8 cellular contexts compared by ENCODE assay signal in the genomic region with DNA sequence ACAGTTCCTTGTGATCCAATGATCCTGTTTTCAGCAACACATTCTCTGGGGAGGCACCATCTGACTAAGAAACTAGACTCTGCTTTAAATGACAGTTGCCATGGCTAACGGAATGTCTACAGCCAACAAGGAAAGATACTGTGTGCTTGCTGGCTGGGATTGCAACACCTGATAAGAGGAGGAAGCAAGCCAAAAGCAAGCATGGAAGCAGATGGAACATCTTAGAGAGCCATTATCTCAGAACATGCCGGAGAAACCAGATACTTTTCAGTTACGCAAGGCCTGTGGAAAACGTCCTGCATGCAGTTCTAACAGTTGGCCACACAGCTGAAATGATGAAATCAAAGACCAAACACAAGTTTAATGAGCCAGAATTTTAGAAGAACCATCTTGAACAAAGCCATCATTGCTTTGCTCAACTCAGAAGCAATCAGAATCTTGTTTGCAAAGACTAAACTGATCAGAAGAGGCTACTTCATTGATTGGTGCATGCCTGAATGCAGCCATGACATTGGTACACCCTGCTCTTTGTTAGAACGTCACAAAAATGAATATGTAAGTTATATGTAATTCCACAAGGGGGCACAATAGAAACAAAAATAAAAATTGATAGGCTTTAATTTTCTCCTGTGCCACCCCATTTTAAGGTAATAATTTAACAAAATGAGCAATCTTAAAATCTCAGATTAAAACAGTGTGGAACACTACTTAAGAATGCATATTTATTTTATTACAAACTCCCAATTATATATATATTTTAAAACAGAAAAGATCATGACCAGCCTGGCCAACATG. TPM values are rescaled to one million over a fixed set of nuclear protein-coding genes. Genes with fewer than 3 reads are reported as not detected.
DNase-seq lines count a peak whose midpoint lies in the region; ATAC-seq and TF ChIP-seq lines count a peak whose summit lies in the region.

No MANE protein-coding gene starts in this region.

- H3K36me3 Mint-ChIP-seq in endodermal cell (ENCODE audit: low read depth): no peaks in the 10 kb centered on the region

- H3K9me3 Mint-ChIP-seq in endodermal cell: no peaks in the 10 kb centered on the region

- H3K18ac ChIP-seq in mesendoderm (ENCODE audit: low read length): no peak overlapping the region

- H3K4me2 ChIP-seq in mesendoderm (ENCODE audit: low read length): no peak overlapping the region

- H2BK15ac ChIP-seq in mesendoderm (replicated peaks; ENCODE audit: low read depth): no peak overlapping the region

- no peaks in the 10 kb centered on the region for H3K36me3 ChIP-seq in endodermal cell (ENCODE audit: control insufficient read depth, insufficient read depth, low read length)
- no peaks in the 10 kb centered on the region for H3K36me3 ChIP-seq in mesendoderm (ENCODE audit: control insufficient read depth, insufficient read depth, low read length)

- H3K4me3 ChIP-seq in endodermal cell (ENCODE audit: low read length) (no peak overlapping the region), mesendoderm (ENCODE audit: low read length) (no peak overlapping the region)

- H2AK5ac ChIP-seq in mesendoderm (ENCODE audit: low read length): no peak overlapping the region

- no peaks in the 10 kb centered on the region for H3K79me2 ChIP-seq in mesendoderm (ENCODE audit: control insufficient read depth, insufficient read depth, low read length)

- H3K27me3 Mint-ChIP-seq in endodermal cell (ENCODE audit: insufficient read depth): no peaks in the 10 kb centered on the region

- 64 to 71% methylated on average over 4 to 5 of the region's 5 CpGs for WGBS in endodermal cell (ENCODE audit: insufficient coverage in 1 of 2, insufficient read length in 1 of 2), 2 experiments
- WGBS in mesendoderm (ENCODE audit: extremely low coverage, insufficient coverage, low lambda C conversion rate): no CpG with 5 or more reads among the region's 5 CpGs

- peak overlapping the region; percentile 38 for H3K27ac Mint-ChIP-seq in endodermal cell

- no peak overlapping the region for H3K9ac ChIP-seq in endodermal cell (ENCODE audit: extremely low read depth, low read length, poor library complexity, severe bottlenecking)
- no peak overlapping the region for H3K9ac ChIP-seq in mesendoderm (ENCODE audit: low read length)

- H3K56ac ChIP-seq in mesendoderm (ENCODE audit: low read length): no peak overlapping the region

- no peak overlapping the region for H4K8ac ChIP-seq in mesendoderm (ENCODE audit: low read depth, low read length)

- TF ChIP-seq CTCF in endodermal cell (conservative IDR thresholded peaks at IDR 0.05): peak; percentile 90

- H2BK120ac ChIP-seq in mesendoderm (ENCODE audit: low read depth, low read length): no peak overlapping the region

- peaks cover 5% of the 10 kb centered on the region for H3K4me1 Mint-ChIP-seq in endodermal cell

- H2BK5ac ChIP-seq in mesendoderm (ENCODE audit: low read length): no peak overlapping the region

- no peaks in the 10 kb centered on the region for H3K9me3 ChIP-seq in endodermal cell (ENCODE audit: control insufficient read depth, low read length)

- H3K4me3 Mint-ChIP-seq in endodermal cell: no peak overlapping the region

- H3K27me3 ChIP-seq in endodermal cell (ENCODE audit: control insufficient read depth, insufficient read depth, low read length, poor library complexity, severe bottlenecking): no peaks in the 10 kb centered on the region
- H3K27me3 ChIP-seq in mesendoderm (ENCODE audit: insufficient read depth, low read length, poor library complexity): no peaks in the 10 kb centered on the region

- DNase-seq in stimulated activated naive CD4-positive, alpha-beta T cell (lab: John Stamatoyannopoulos, UW): peak in 5 of 6 experiments; percentile 2 to 67 (median 55)
- DNase-seq in stimulated activated naive CD4-positive, alpha-beta T cell treated with Interleukin-2 at 50 U/mL for 16 hours (lab: John Stamatoyannopoulos, UW): no peak
- peak; percentile 50 for DNase-seq in LoVo (ENCODE audit: low spot score)
- peak; percentile 88 for DNase-seq in SKM-1 (lab: John Stamatoyannopoulos, UW; ENCODE audit: unreplicated experiment)
- peak; percentile 66 for DNase-seq in endodermal cell
- peak; percentile 97 for DNase-seq in mesendoderm
- DNase-seq in ureter (ENCODE audit: low spot score): peak; percentile 70

- H3K4ac ChIP-seq in mesendoderm (ENCODE audit: low read depth, low read length): no peak overlapping the region

- H4K5ac ChIP-seq in mesendoderm (ENCODE audit: low read length): no peak overlapping the region

- H3K4me1 ChIP-seq in endodermal cell (ENCODE audit: control insufficient read depth, insufficient read depth, low read length) (no peaks in the 10 kb centered on the region), mesendoderm (ENCODE audit: control insufficient read depth, low read depth, low read length) (no peaks in the 10 kb centered on the region)

- no peaks in the 10 kb centered on the region for H3K79me1 ChIP-seq in mesendoderm (ENCODE audit: low read length)

- H3K23ac ChIP-seq in mesendoderm (ENCODE audit: low read length): no peak overlapping the region

- H3K27ac ChIP-seq in endodermal cell (ENCODE audit: low read depth, low read length): no peak overlapping the region
- H3K27ac ChIP-seq in mesendoderm (ENCODE audit: low read depth, low read length): no peak overlapping the region

- peak; percentile 78 for ATAC-seq in GM21786 (IDR thresholded peaks at IDR 0.05; ENCODE audit: unreplicated experiment)

RNA-seq across cellular contexts. Expression of a gene that starts 50.8 kb away (rescaled TPM):
- total RNA-seq in endodermal cell: 10 to 100 TPM in 1 of 2 donors, 1 to 10 TPM in 1; 7.0 to 14.3 TPM
- 3.6 TPM for polyA plus RNA-seq in endodermal cell (2013, experiment 1 of 2)
- polyA plus RNA-seq in endodermal cell (2013, experiment 2 of 2): 3.3 TPM
- 2.1 TPM for polyA plus RNA-seq in mesendoderm (2013, experiment 1 of 2)
- polyA plus RNA-seq in mesendoderm (2013, experiment 2 of 2): 2.2 TPM
- 3.6 TPM for total RNA-seq in ureter

RNA-seq across cellular contexts. Expression of a gene that starts 57.9 kb away (rescaled TPM):
- 100 to 1,000 TPM; 133 to 157 TPM for total RNA-seq in endodermal cell
- polyA plus RNA-seq in endodermal cell (2013, experiment 1 of 2): 76.2 TPM
- polyA plus RNA-seq in endodermal cell (2013, experiment 2 of 2): 85.4 TPM
- 63.4 TPM for polyA plus RNA-seq in mesendoderm (2013, experiment 1 of 2)
- 61.6 TPM for polyA plus RNA-seq in mesendoderm (2013, experiment 2 of 2)
- 69.4 TPM for total RNA-seq in ureter
